ENCODE assay signal across 1 cellular context in the genomic region with DNA sequence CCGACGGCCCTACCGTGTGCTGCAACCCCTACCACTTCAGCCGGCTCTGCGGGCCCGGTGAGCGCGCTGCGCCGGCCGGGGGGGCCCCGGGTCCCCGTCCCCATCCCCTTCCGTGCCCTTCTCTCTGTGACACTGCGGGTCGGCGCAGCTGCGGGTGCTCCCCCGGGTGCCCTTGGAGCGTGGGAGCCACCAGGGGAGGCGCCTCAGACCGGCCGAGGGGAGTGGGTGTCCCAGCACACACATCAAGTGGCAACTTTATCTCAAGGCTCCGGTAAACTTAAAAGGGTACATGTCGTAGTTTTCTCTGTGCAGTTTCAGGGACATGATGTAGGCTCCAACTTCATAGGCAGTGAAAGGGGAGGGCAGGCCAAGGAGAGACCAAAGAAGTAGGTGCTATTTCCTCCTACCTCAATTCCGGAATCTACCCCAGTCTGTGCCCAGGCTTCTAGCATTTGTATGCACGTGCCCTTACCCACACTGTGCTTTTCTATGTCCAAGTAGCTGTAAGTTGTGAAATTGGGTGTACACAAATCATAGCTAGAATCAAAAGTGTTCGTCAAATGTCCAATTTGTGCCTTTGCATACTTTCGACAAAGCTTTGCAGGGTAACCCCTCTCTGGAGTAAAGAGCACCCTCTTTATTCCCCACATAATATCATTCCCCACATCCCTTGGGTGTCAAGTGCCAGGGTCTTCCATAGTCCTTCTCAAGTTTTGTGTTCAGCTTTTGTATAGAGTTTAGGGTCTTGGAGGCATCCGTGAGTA.
TF ChIP-seq lines count a peak whose summit lies in the region.

No MANE protein-coding gene starts in this region.

TF ChIP-seq in GM12878, 131 proteins besides CTCF, POLR2A, EP300 and RAD21 (continued from another document):
- no peak for TF ChIP-seq REST (IDR thresholded peaks at IDR 0.05; ENCODE audit: low read depth, low read length)
- no peak for TF ChIP-seq KAT2A (conservative IDR thresholded peaks at IDR 0.05; ENCODE audit: control insufficient read depth, low read depth, low read length)
TF ChIP-seq in GM12878: peak in this region for 1.
